Comparison of ENCODE assay signal across 20 cellular contexts in the genomic region with DNA sequence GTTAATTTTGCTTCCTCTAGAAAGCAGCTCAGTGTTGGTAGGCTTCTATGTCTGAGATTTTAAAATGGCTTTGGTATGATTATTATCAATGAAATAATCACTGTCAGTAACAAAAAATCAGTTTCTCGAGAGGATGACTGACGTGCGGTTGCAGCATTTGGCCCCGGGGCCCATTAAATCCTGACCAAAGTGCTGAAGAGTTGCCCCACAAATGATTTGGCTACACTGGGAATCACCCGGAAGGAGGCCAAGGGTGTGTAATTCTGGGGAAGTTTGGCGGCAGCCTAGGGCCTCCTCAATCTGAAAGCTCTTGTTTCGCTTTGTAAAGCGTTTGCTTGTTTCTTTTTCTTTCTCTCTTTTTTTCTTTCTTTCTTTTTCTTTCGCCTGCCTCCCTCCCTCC. TPM values are rescaled to one million over a fixed set of nuclear protein-coding genes. Genes with fewer than 3 reads are reported as not detected.
DNase-seq lines count a peak whose midpoint lies in the region; ATAC-seq and TF ChIP-seq lines count a peak whose summit lies in the region.
"Had no signal": no experiment of that assay in that cellular context is flagged by ENCODE, and none has a peak within 500 bp of the region (broad histone marks: within the 10 kb centered on the region; RNA-seq: fewer than 3 reads in every experiment).

No MANE protein-coding gene starts in this region.

- H3K27me3 ChIP-seq in breast epithelium: no peaks in the 10 kb centered on the region
- H3K27me3 ChIP-seq in osteoblast (ENCODE audit: insufficient read depth, low read length): no peaks in the 10 kb centered on the region
- H3K27me3 ChIP-seq: BLaER1 treated with 17β-estradiol and CSF1 and Interleukin-3, amounts not matched to agents 10 nM and 100 nM; Peyer's patch had no signal

- POLR2A ChIA-PET in MCF 10A (lab: Yijun Ruan, JAX): no interaction called here

- no peak overlapping the region for H3K9ac ChIP-seq in SK-N-MC (ENCODE audit: insufficient read length)
- H3K9ac ChIP-seq: BLaER1 treated with 17β-estradiol and CSF1 and Interleukin-3, amounts not matched to agents 10 nM and 100 nM had no signal

- no peaks in the 10 kb centered on the region for H3K4me1 ChIP-seq in breast epithelium
- H3K4me1 ChIP-seq in osteoblast (ENCODE audit: insufficient read depth, low read length): no peaks in the 10 kb centered on the region
- H3K4me1 ChIP-seq: BLaER1 treated with 17β-estradiol and CSF1 and Interleukin-3, amounts not matched to agents 10 nM and 100 nM; Peyer's patch had no signal

- ATAC-seq in HG03342 (IDR thresholded peaks at IDR 0.05; ENCODE audit: unreplicated experiment) (no peak), GM19455 (IDR thresholded peaks at IDR 0.05; ENCODE audit: unreplicated experiment) (no peak)
- ATAC-seq: GM12878, SK-N-SH treated with all-trans-retinoic acid at 6 μM for 48 hours had no signal

- TF ChIP-seq CTCF in MCF 10A (IDR thresholded peaks at IDR 0.05; ENCODE audit: unreplicated experiment): no peak
- TF ChIP-seq CTCF in breast epithelium (IDR thresholded peaks at IDR 0.05): no peak
- no peak for TF ChIP-seq CTCF in osteoblast (IDR thresholded peaks at IDR 0.05; ENCODE audit: extremely low read depth, low read depth, low read length)

- H3K4me3 ChIP-seq in breast epithelium (no peak overlapping the region), SK-N-MC (peak overlapping the region; percentile 44; the same call in 1 of the 2 replicates), osteoblast (ENCODE audit: insufficient read depth, low read length) (no peak overlapping the region)
- H3K4me3 ChIP-seq: BLaER1 treated with 17β-estradiol and CSF1 and Interleukin-3, amounts not matched to agents 10 nM and 100 nM; GM12878; Peyer's patch had no signal

- TF ChIP-seq POLR2A in breast epithelium (IDR thresholded peaks at IDR 0.05): no peak

- DNase-seq in MCF 10A (ENCODE audit: unreplicated experiment) (peak; percentile 10), breast epithelium (ENCODE audit: low spot score in 2 of 2) (no peak), SK-N-MC (ENCODE audit: low read depth, low spot score) (no peak), fibroblast of peridontal ligament (ENCODE audit: extremely low read depth) (peak; percentile 19), osteoblast (ENCODE audit: insufficient read length, low spot score, missing footprints) (no peak), NCI-H1092 treated with DMSO at 0.1 percent for 48 hours (lab: John Stamatoyannopoulos, UW) (no peak)
- DNase-seq: DMS79 treated with DMSO at 0.1 percent for 48 hours, H7, NCI-H1092, NCI-H226, NCI-H524 treated with DMSO at 0.1 percent for 48 hours, Peyer's patch, Right ventricle myocardium superior had no signal

- no peak overlapping the region for H3K27ac ChIP-seq in breast epithelium
- peak overlapping the region; percentile 94 for H3K27ac ChIP-seq in SK-N-MC
- H3K27ac ChIP-seq in osteoblast (ENCODE audit: low read depth, low read length): no peak overlapping the region
- H3K27ac ChIP-seq: 22Rv1; BLaER1 treated with 17β-estradiol and CSF1 and Interleukin-3, amounts not matched to agents 10 nM and 100 nM; HL-60; Peyer's patch had no signal

- no peaks in the 10 kb centered on the region for H3K4me1 Mint-ChIP-seq in MCF 10A (ENCODE audit: insufficient read depth, unreplicated experiment)

- no peak overlapping the region for H3K4me2 ChIP-seq in osteoblast (ENCODE audit: insufficient read depth, low read length)
- H3K4me2 ChIP-seq: BLaER1 treated with 17β-estradiol and CSF1 and Interleukin-3, amounts not matched to agents 10 nM and 100 nM had no signal

- CTCF ChIA-PET in MCF 10A (lab: Yijun Ruan, JAX): interaction anchor here (0.6 kb wide), 1 partner anchor 295 kb away, joined by 3 read pairs; no protein-coding TSS in a partner anchor

- peaks cover 3% of the 10 kb centered on the region for H3K27me3 Mint-ChIP-seq in MCF 10A (ENCODE audit: insufficient read depth, unreplicated experiment)

- H3K36me3 ChIP-seq in breast epithelium (no peaks in the 10 kb centered on the region), SK-N-MC (ENCODE audit: insufficient read depth, low read length) (no peaks in the 10 kb centered on the region), osteoblast (ENCODE audit: insufficient read depth, low read length) (no peaks in the 10 kb centered on the region)
- H3K36me3 ChIP-seq: BLaER1 treated with 17β-estradiol and CSF1 and Interleukin-3, amounts not matched to agents 10 nM and 100 nM; Peyer's patch had no signal

- no peaks in the 10 kb centered on the region for H4K20me1 ChIP-seq in osteoblast (ENCODE audit: insufficient read depth, low read length)
- H4K20me1 ChIP-seq: BLaER1 treated with 17β-estradiol and CSF1 and Interleukin-3, amounts not matched to agents 10 nM and 100 nM had no signal

- H3K9me3 ChIP-seq in breast epithelium (peaks cover 0 to under 1% of the 10 kb centered on the region in 2 donors), SK-N-MC (ENCODE audit: low read depth, low read length) (no peaks in the 10 kb centered on the region), osteoblast (ENCODE audit: low read depth, low read length) (no peaks in the 10 kb centered on the region)
- H3K9me3 ChIP-seq: BLaER1 treated with 17β-estradiol and CSF1 and Interleukin-3, amounts not matched to agents 10 nM and 100 nM; Peyer's patch had no signal

- H3K27ac Mint-ChIP-seq in MCF 10A (ENCODE audit: low read depth, unreplicated experiment): no peak overlapping the region

- H3K4me3 Mint-ChIP-seq in MCF 10A (ENCODE audit: unreplicated experiment): no peak overlapping the region

- intact Hi-C loops in MCF 10A (cut with micrococcal nuclease) (no loop called here), breast epithelium (cut with DNase I; ENCODE audit: low total_unique reads) (no loop called here)

- H3K79me2 ChIP-seq in osteoblast (ENCODE audit: insufficient read depth, low read length): no peaks in the 10 kb centered on the region

- H3K9me3 Mint-ChIP-seq in MCF 10A (ENCODE audit: unreplicated experiment): no peaks in the 10 kb centered on the region

- peak overlapping the region; percentile 47 for H2AFZ ChIP-seq in osteoblast (ENCODE audit: low read length)

- no peaks in the 10 kb centered on the region for H3K36me3 Mint-ChIP-seq in MCF 10A (ENCODE audit: insufficient read depth, unreplicated experiment)

- no TSS peak for BruUV-seq in MCF 10A (replicated peaks; lab: Mats Ljungman, UMichigan)

RNA-seq across cellular contexts. Expression of a gene that starts 32.5 kb away (rescaled TPM):
- total RNA-seq in MCF 10A (2022) (68.9 and 85.3 TPM in 2 replicates), breast epithelium (10 to 100 TPM; 61.0 to 78.2 (median 61.6) TPM), osteoblast (72.8 and 86.1 TPM in 2 replicates)

Comparison
In these comparisons a context has a peak if more than half of its experiments do, and no peak if none do; other contexts are left out.
1. DNase-seq: peak in MCF 10A (single experiment) and fibroblast of peridontal ligament (single experiment); none in breast epithelium (0 of 2), SK-N-MC (single experiment), osteoblast (single experiment) and NCI-H1092 treated with DMSO at 0.1 percent for 48 hours (single experiment).